In genomic region chr11:108593214-108593909, GRCh38 we compare ENCODE assay signal across 8 cellular contexts. TPM values are rescaled to one million over a fixed set of nuclear protein-coding genes. Genes with fewer than 3 reads are reported as not detected.
DNase-seq lines count a peak whose midpoint lies in the region; ATAC-seq and TF ChIP-seq lines count a peak whose summit lies in the region.

EXPH5 (minus strand) TSS chr11:108593768; CDS start chr11:108593536, 232 bp downstream.

- H3K27me3 ChIP-seq in Peyer's patch, result no peaks in the 10 kb centered on the region
- H3K27me3 ChIP-seq in muscle layer of duodenum (ENCODE audit: low read depth, low read length), result no peaks in the 10 kb centered on the region

- H3K9me3 ChIP-seq in Peyer's patch, result no peaks in the 10 kb centered on the region
- H3K9me3 ChIP-seq in muscle layer of duodenum (ENCODE audit: control insufficient read depth in 1 of 2, low read length in 2 of 2), result no peaks in the 10 kb centered on the region

- peak within 1 kb of the TSS; percentile 64 to 79 (median 76) for H3K4me3 ChIP-seq in Peyer's patch
- peak within 1 kb of the TSS; percentile 93 for H3K4me3 ChIP-seq in muscle layer of duodenum (ENCODE audit: low read depth in 1 of 2, low read length in 2 of 2)

- no peaks in the 10 kb centered on the region for H3K36me3 ChIP-seq in Peyer's patch
- no peaks in the 10 kb centered on the region for H3K36me3 ChIP-seq in muscle layer of duodenum (ENCODE audit: control insufficient read depth in 1 of 2, insufficient read depth in 2 of 2, low read length in 2 of 2)

- no peak for TF ChIP-seq CTCF in Peyer's patch (IDR thresholded peaks at IDR 0.05)

- in situ Hi-C loops in KBM-7 (cut with MboI; ENCODE audit: low pct_unique_long_range_greater_than_20kb, low sequenced_read_pairs), result no loop called here

- H3K27ac ChIP-seq in Peyer's patch (peak within 1 kb of the TSS; percentile 14 to 70 (median 61)), muscle layer of duodenum (ENCODE audit: low read length) (peak within 1 kb of the TSS; percentile 78)

- peak; percentile 97 for ATAC-seq in GM21737 (IDR thresholded peaks at IDR 0.05; ENCODE audit: unreplicated experiment)

- TF ChIP-seq POLR2A in Peyer's patch (IDR thresholded peaks at IDR 0.05), result peak; percentile 49 to 74

- peak; percentile 97 for DNase-seq in DMS153 treated with DMSO at 0.1 percent for 48 hours (lab: John Stamatoyannopoulos, UW; ENCODE audit: unreplicated experiment)
- peak; percentile 96 for DNase-seq in KBM-7
- DNase-seq in Peyer's patch, result peak; percentile 81 to 97 (median 95)
- DNase-seq in activated T-helper 1 cell treated with Interleukin-2 at 50 U/mL for 16 hours (ENCODE audit: low read depth), result peak; percentile 75
- DNase-seq in fibroblast of gingiva (ENCODE audit: low read depth), result peak; percentile 63
- peak; percentile 73 for DNase-seq in stimulated activated CD8-positive, alpha-beta memory T cell treated with anti-CD3 and anti-CD28 coated beads, Interleukin-7, amount 100 ng/mL, for 24 hours (ENCODE audit: low read depth)

- H3K4me1 ChIP-seq in Peyer's patch (peaks cover 0 to 12% (median 1%) of the 10 kb centered on the region in 4 donors), muscle layer of duodenum (ENCODE audit: control insufficient read depth in 1 of 2, insufficient read depth in 2 of 2, low read length in 2 of 2) (peaks cover 0 to 5% of the 10 kb centered on the region in 2 donors)

RNA-seq across cellular contexts. Expression of gene EXPH5, which starts in this region (rescaled TPM):
- 1 to 10 TPM; 3.3 to 8.1 (median 6.9) TPM for total RNA-seq in Peyer's patch

Comparison
In these comparisons a context has a peak if more than half of its experiments do, and no peak if none do; other contexts are left out.
1. Peak in every context shown above with its lines: DNase-seq, ATAC-seq, H3K4me3 ChIP-seq and H3K27ac ChIP-seq.